ENCODE assay signal across 13 cellular contexts in the genomic region with DNA sequence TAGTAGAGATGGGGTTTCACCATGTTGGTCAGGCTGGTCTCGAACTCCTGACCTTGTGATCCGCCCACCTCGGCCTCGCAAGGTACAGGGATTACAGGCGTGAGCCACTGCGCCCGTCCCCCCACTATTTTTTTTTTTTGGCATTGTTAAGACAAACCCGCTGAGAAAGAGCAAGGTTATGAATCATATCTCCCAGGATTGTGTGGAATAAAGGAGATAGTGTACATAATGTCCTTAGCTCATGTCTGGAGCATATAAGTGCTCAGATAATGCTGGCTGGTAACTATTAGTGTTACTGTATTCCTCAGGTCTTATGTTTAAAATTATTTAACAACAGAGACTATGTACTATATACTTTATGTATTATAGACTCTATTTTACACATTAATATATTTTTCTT. TPM values are rescaled to one million over a fixed set of nuclear protein-coding genes. Genes with fewer than 3 reads are reported as not detected.
DNase-seq lines count a peak whose midpoint lies in the region; ATAC-seq and TF ChIP-seq lines count a peak whose summit lies in the region.
"Had no signal": no experiment of that assay in that cellular context is flagged by ENCODE, and none has a peak within 500 bp of the region (broad histone marks: within the 10 kb centered on the region; RNA-seq: fewer than 3 reads in every experiment).

No MANE protein-coding gene starts in this region.

- no peak overlapping the region for H3K4me3 ChIP-seq in choroid plexus epithelial cell (ENCODE audit: low read depth, low read length)
- H3K4me3 ChIP-seq: HAP-1 had no signal

- TF ChIP-seq CTCF in choroid plexus epithelial cell (conservative IDR thresholded peaks at IDR 0.05; ENCODE audit: low read depth, low read length) = no peak

- ATAC-seq in HG02798 (IDR thresholded peaks at IDR 0.05; ENCODE audit: poor library complexity, unreplicated experiment) = no peak

- DNase-seq in LHCN-M2 (ENCODE audit: low read depth) = peak; percentile 5
- peak; percentile 3 for DNase-seq in astrocyte of the hippocampus (ENCODE audit: low read depth, low spot score)
- peak; percentile 61 for DNase-seq in choroid plexus epithelial cell (ENCODE audit: low read depth)
- peak; percentile 77 for DNase-seq in iris pigment epithelial cell (ENCODE audit: low read depth)
- no peak for DNase-seq in NCI-H2171 treated with DMSO at 0.1 percent for 48 hours (lab: John Stamatoyannopoulos, UW)
- no peak for DNase-seq in AML-193 (lab: John Stamatoyannopoulos, UW)
- DNase-seq: BE2C; C1 segment of cervical spinal cord; CD4-positive, CD25-positive, alpha-beta regulatory T cell; CD8-positive, alpha-beta memory T cell; COR-L47 had no signal

RNA-seq across cellular contexts. Expression of a gene that starts 36.0 kb away (rescaled TPM):
- total RNA-seq in LHCN-M2 (2014; rRNA removed) = 21.1 and 21.5 TPM in 2 replicates
- 10.1 TPM for polyA plus RNA-seq in LHCN-M2 (2012)

Comparison
In these comparisons a context has a peak if more than half of its experiments do, and no peak if none do; other contexts are left out.
1. DNase-seq: peak in LHCN-M2 (single experiment), astrocyte of the hippocampus (single experiment), choroid plexus epithelial cell (single experiment) and iris pigment epithelial cell (single experiment); none in NCI-H2171 treated with DMSO at 0.1 percent for 48 hours (single experiment) and AML-193 (0 of 2).